ENCODE assay signal across 10 cellular contexts in genomic region chr13:99371956-99372355, GRCh38.
A peak's percentile ranks its signal among the peaks of the same experiment; 100 is the strongest.
DNase-seq lines count a peak whose midpoint lies in the region; ATAC-seq and TF ChIP-seq lines count a peak whose summit lies in the region.
"Had no signal": no experiment of that assay in that cellular context is flagged by ENCODE, and none has a peak within 500 bp of the region (broad histone marks: within the 10 kb centered on the region; RNA-seq: fewer than 3 reads in every experiment).

No MANE protein-coding gene starts in this region.

- ATAC-seq in stimulated activated memory B cell treated with anti-CD40 and anti-IgM and Interleukin-4, amounts not matched to agents 10 μg/mL and 1 μg/mL and 100 μg/mL, for 72 hours = no peak
- ATAC-seq in GM21390 (IDR thresholded peaks at IDR 0.05; ENCODE audit: unreplicated experiment) (no peak), GM21723 (IDR thresholded peaks at IDR 0.05; ENCODE audit: unreplicated experiment) (no peak)

- no peaks in the 10 kb centered on the region for H3K9me3 Mint-ChIP-seq in dendritic cell treated with granulocyte-macrophage colony-stimulating factor and Interleukin-4, amounts not matched to agents 40 ng/mL and 50 ng/mL, for 4 days
- H3K9me3 Mint-ChIP-seq in stimulated activated memory B cell treated with anti-CD40 and anti-IgM and Interleukin-4, amounts not matched to agents 10 μg/mL and 1 μg/mL and 100 μg/mL, for 72 hours = no peaks in the 10 kb centered on the region
- H3K9me3 Mint-ChIP-seq: neural progenitor cell had no signal

- no peaks in the 10 kb centered on the region for H3K27me3 Mint-ChIP-seq in dendritic cell treated with granulocyte-macrophage colony-stimulating factor and Interleukin-4, amounts not matched to agents 40 ng/mL and 50 ng/mL, for 4 days
- H3K27me3 Mint-ChIP-seq in stimulated activated memory B cell treated with anti-CD40 and anti-IgM and Interleukin-4, amounts not matched to agents 10 μg/mL and 1 μg/mL and 100 μg/mL, for 72 hours = no peaks in the 10 kb centered on the region

- H3K4me3 Mint-ChIP-seq in dendritic cell treated with granulocyte-macrophage colony-stimulating factor and Interleukin-4, amounts not matched to agents 40 ng/mL and 50 ng/mL, for 4 days = no peak overlapping the region
- no peak overlapping the region for H3K4me3 Mint-ChIP-seq in stimulated activated memory B cell treated with anti-CD40 and anti-IgM and Interleukin-4, amounts not matched to agents 10 μg/mL and 1 μg/mL and 100 μg/mL, for 72 hours
- H3K4me3 Mint-ChIP-seq: neural progenitor cell had no signal

- intact Hi-C loops in dendritic cell treated with granulocyte-macrophage colony-stimulating factor and Interleukin-4, amounts not matched to agents 40 ng/mL and 50 ng/mL, for 4 days (cut with micrococcal nuclease) = no loop called here

- H3K4me1 Mint-ChIP-seq in dendritic cell treated with granulocyte-macrophage colony-stimulating factor and Interleukin-4, amounts not matched to agents 40 ng/mL and 50 ng/mL, for 4 days (ENCODE audit: low read depth) = peaks cover 76% of the 10 kb centered on the region
- peaks cover 82% of the 10 kb centered on the region for H3K4me1 Mint-ChIP-seq in stimulated activated memory B cell treated with anti-CD40 and anti-IgM and Interleukin-4, amounts not matched to agents 10 μg/mL and 1 μg/mL and 100 μg/mL, for 72 hours
- H3K4me1 Mint-ChIP-seq: neural progenitor cell had no signal

- TF ChIP-seq CTCF in NB4 (IDR thresholded peaks at IDR 0.05; ENCODE audit: low read depth, low read length) = no peak

- H3K27ac Mint-ChIP-seq in dendritic cell treated with granulocyte-macrophage colony-stimulating factor and Interleukin-4, amounts not matched to agents 40 ng/mL and 50 ng/mL, for 4 days = peak overlapping the region; percentile 58
- H3K27ac Mint-ChIP-seq in stimulated activated memory B cell treated with anti-CD40 and anti-IgM and Interleukin-4, amounts not matched to agents 10 μg/mL and 1 μg/mL and 100 μg/mL, for 72 hours = peak overlapping the region; percentile 97
- H3K27ac Mint-ChIP-seq: neural progenitor cell had no signal

- DNase-seq in NB4 (ENCODE audit: low read depth) (peak; percentile 40), AG08396 (ENCODE audit: low spot score) (no peak)
- DNase-seq in activated CD4-positive, alpha-beta T cell treated with anti-CD3 and anti-CD28 coated beads, Interleukin-2, amount 50 U/mL, for 1 hour = peak; percentile 72
- DNase-seq: NCI-H2029 had no signal

- H3K36me3 Mint-ChIP-seq in dendritic cell treated with granulocyte-macrophage colony-stimulating factor and Interleukin-4, amounts not matched to agents 40 ng/mL and 50 ng/mL, for 4 days (ENCODE audit: low read depth) = peaks cover 79% of the 10 kb centered on the region
- H3K36me3 Mint-ChIP-seq in stimulated activated memory B cell treated with anti-CD40 and anti-IgM and Interleukin-4, amounts not matched to agents 10 μg/mL and 1 μg/mL and 100 μg/mL, for 72 hours = peaks cover 49% of the 10 kb centered on the region

- no peak for TF ChIP-seq POLR2A in NB4 (IDR thresholded peaks at IDR 0.05; ENCODE audit: extremely low read depth, insufficient read length)

- no peak overlapping the region for H3K4me3 ChIP-seq in NB4 (ENCODE audit: low read depth, low read length)
- H3K4me3 ChIP-seq: breast epithelium, neural progenitor cell had no signal
